In genomic region chr22:23997092-23997491, GRCh38 we compare ENCODE assay signal across 9 cellular contexts. TPM values are rescaled to one million over a fixed set of nuclear protein-coding genes. Genes with fewer than 3 reads are reported as not detected.
"Had no signal": no experiment of that assay in that cellular context is flagged by ENCODE, and none has a peak within 500 bp of the region (broad histone marks: within the 10 kb centered on the region; RNA-seq: fewer than 3 reads in every experiment).

No MANE protein-coding gene starts in this region.

- H3K4me3 ChIP-seq: GM23338, K562 had no signal

- H3K4me2 ChIP-seq: GM23338 had no signal

- ATAC-seq: GM23338, K562 had no signal

- FAIRE-seq: H1, K562 had no signal

- DNase-seq: H9, HCEC 1CT, HFFc6, IMR-90, KG1 had no signal

- H2AFZ ChIP-seq: GM23338 had no signal

RNA-seq across cellular contexts. Expression of gene GSTT4, which starts 8.2 kb away (rescaled TPM):
- total RNA-seq: GM23338, H1, H9, HFFc6, HT-29, IMR-90, K562 had no signal
- polyA plus RNA-seq: GM23338, IMR-90, K562 had no signal

RNA-seq across cellular contexts. Expression of gene GSTT2, which starts 17.2 kb away (rescaled TPM):
- total RNA-seq: GM23338, K562 had no signal
- polyA plus RNA-seq: K562 had no signal

RNA-seq across cellular contexts. Expression of gene DDTL, which starts 30.4 kb away (rescaled TPM):
- total RNA-seq: H9 had no signal
